In genomic region chr14:75277000-75277795, GRCh38 we compare ENCODE assay signal across 8 cellular contexts. TPM values are rescaled to one million over a fixed set of nuclear protein-coding genes. Genes with fewer than 3 reads are reported as not detected.
DNase-seq lines count a peak whose midpoint lies in the region; ATAC-seq and TF ChIP-seq lines count a peak whose summit lies in the region.

No MANE protein-coding gene starts in this region.

- POLR2A ChIA-PET in CD8-positive, alpha-beta T cell (lab: Charles Lee) = interaction anchor here (1.0 to 1.6 kb wide), 2 partner anchors 29 to 45 kb away, joined by 3 to 5 read pairs; no protein-coding TSS in a partner anchor

- no peak for TF ChIP-seq CTCF in CD8-positive, alpha-beta T cell (IDR thresholded peaks at IDR 0.05)
- TF ChIP-seq CTCF in epithelial cell of proximal tubule (conservative IDR thresholded peaks at IDR 0.05; ENCODE audit: low read depth, low read length) = no peak

- WGBS in mesodermal cell (ENCODE audit: insufficient coverage in 2 of 2), 2 experiments = 0% methylated on average over 69 to 77 of the region's 81 CpGs

- peak overlapping the region; percentile 98 for H3K27ac Mint-ChIP-seq in CD8-positive, alpha-beta T cell

- peaks cover 3% of the 10 kb centered on the region for H3K36me3 ChIP-seq in CD8-positive, alpha-beta T cell (ENCODE audit: insufficient read depth, low read length)
- H3K36me3 ChIP-seq in mesodermal cell (ENCODE audit: control insufficient read depth, insufficient read depth, low read length) (peaks cover 23% of the 10 kb centered on the region), subcutaneous abdominal adipose tissue (ENCODE audit: control insufficient read depth in 5 of 5, insufficient read depth in 5 of 5, low read length in 5 of 5) (peaks cover 3 to 29% (median 28%) of the 10 kb centered on the region in 5 donors)

- peak overlapping the region; percentile 97 for H3K4me3 Mint-ChIP-seq in CD8-positive, alpha-beta T cell

- H3K9ac ChIP-seq in subcutaneous abdominal adipose tissue (ENCODE audit: low read length in 5 of 5) = peak overlapping the region; percentile 74 to 95 (median 86)

- H3K4me1 Mint-ChIP-seq in CD8-positive, alpha-beta T cell (ENCODE audit: low read depth) = peaks cover 48% of the 10 kb centered on the region

- peaks cover 19% of the 10 kb centered on the region for H3K27me3 Mint-ChIP-seq in CD8-positive, alpha-beta T cell (ENCODE audit: low read depth)

- H3K4me1 ChIP-seq in CD8-positive, alpha-beta T cell (ENCODE audit: insufficient read depth, low read length) = peaks cover 55% of the 10 kb centered on the region
- H3K4me1 ChIP-seq in mesodermal cell (ENCODE audit: control insufficient read depth, insufficient read depth, low read length, poor library complexity, severe bottlenecking) = peaks cover 27% of the 10 kb centered on the region
- peaks cover 9 to 72% (median 52%) of the 10 kb centered on the region in 5 donors for H3K4me1 ChIP-seq in subcutaneous abdominal adipose tissue (ENCODE audit: control insufficient read depth in 5 of 5, insufficient read depth in 5 of 5, low read length in 5 of 5)

- CTCF ChIA-PET in CD8-positive, alpha-beta T cell (lab: Charles Lee) = interaction anchor here (0.8 to 1.8 kb wide), 4 partner anchors 10 to 45 kb away, joined by 3 to 4 read pairs (median 4); no protein-coding TSS in a partner anchor

- peak overlapping the region; percentile 90 for H3K27ac ChIP-seq in CD8-positive, alpha-beta T cell (ENCODE audit: low read depth, low read length)
- H3K27ac ChIP-seq in mesodermal cell (ENCODE audit: low read depth, low read length, severe bottlenecking) = peak overlapping the region; percentile 100
- peak overlapping the region; percentile 93 for H3K27ac ChIP-seq in subcutaneous abdominal adipose tissue (ENCODE audit: low read depth, low read length)

- H3K27me3 ChIP-seq in CD8-positive, alpha-beta T cell (ENCODE audit: insufficient read depth, low read length) = peaks cover 10% of the 10 kb centered on the region
- H3K27me3 ChIP-seq in subcutaneous abdominal adipose tissue (ENCODE audit: control insufficient read depth in 5 of 5, insufficient read depth in 4 of 5, low read length in 5 of 5) = peaks cover 0 to 5% (median 0%) of the 10 kb centered on the region in 5 donors

- peaks cover 29% of the 10 kb centered on the region for H3K36me3 Mint-ChIP-seq in CD8-positive, alpha-beta T cell

- DNase-seq in CD8-positive, alpha-beta T cell = peak in 6 of 7 experiments; percentile 51 to 73 (median 66)
- peak; percentile 70 for DNase-seq in NCI-H774 (lab: John Stamatoyannopoulos, UW)
- peak; percentile 77 for DNase-seq in activated T-cell treated with anti-CD3 and anti-CD28 coated beads, Interleukin-2, amount 50 U/mL, for 1 hour
- DNase-seq in epithelial cell of proximal tubule (ENCODE audit: low read depth) = no peak

- intact Hi-C loops in CD8-positive, alpha-beta T cell (cut with DNase I, micrococcal nuclease) = loop anchor here in 1 of 2 experiments (5.0 kb wide), 1 partner anchor 275 kb away; the partner anchor contains the start of gene EIF2B2

- H3K9me3 Mint-ChIP-seq in CD8-positive, alpha-beta T cell = no peaks in the 10 kb centered on the region

- peak; percentile 1 for ATAC-seq in CD8-positive, alpha-beta T cell
- ATAC-seq in HG02981 (IDR thresholded peaks at IDR 0.05; ENCODE audit: unreplicated experiment) = peak; percentile 33
- no peak for ATAC-seq in GM18517 (IDR thresholded peaks at IDR 0.05; ENCODE audit: unreplicated experiment)

- peak overlapping the region; percentile 77 for H3K4me3 ChIP-seq in CD8-positive, alpha-beta T cell (ENCODE audit: low read depth, low read length)
- H3K4me3 ChIP-seq in epithelial cell of proximal tubule (ENCODE audit: low read depth, low read length) = peak overlapping the region; percentile 90
- peak overlapping the region; percentile 92 for H3K4me3 ChIP-seq in mesodermal cell (ENCODE audit: extremely low read depth, insufficient read depth, low read length, poor library complexity, severe bottlenecking)
- H3K4me3 ChIP-seq in subcutaneous abdominal adipose tissue (ENCODE audit: low read depth in 1 of 5, low read length in 5 of 5) = peak overlapping the region; percentile 88 to 99 (median 98)

- H3K9me3 ChIP-seq in CD8-positive, alpha-beta T cell (ENCODE audit: low read length) = no peaks in the 10 kb centered on the region
- no peaks in the 10 kb centered on the region for H3K9me3 ChIP-seq in mesodermal cell (ENCODE audit: control insufficient read depth, low read length)
- H3K9me3 ChIP-seq in subcutaneous abdominal adipose tissue (ENCODE audit: control insufficient read depth in 5 of 5, low read length in 5 of 5) = no peaks in the 10 kb centered on the region

RNA-seq across cellular contexts. Expression of gene FOS, which starts 1.4 kb away (rescaled TPM):
- 1,000 to 10,000 TPM; 1,826 to 1,941 TPM for total RNA-seq in CD8-positive, alpha-beta T cell
- 2.5 and 2.7 TPM in 2 replicates for total RNA-seq in epithelial cell of proximal tubule
- polyA plus RNA-seq in mesodermal cell (2013, experiment 1 of 2) = 20.6 TPM
- 26.8 TPM for polyA plus RNA-seq in mesodermal cell (2013, experiment 2 of 2)

Comparison
In these comparisons a context has a peak if more than half of its experiments do, and no peak if none do; other contexts are left out.
1. RNA of gene FOS, which starts 1.4 kb away (total RNA-seq): 1,826 to 1,941 TPM in CD8-positive, alpha-beta T cell; 2.5 to 2.7 TPM in epithelial cell of proximal tubule; every median in the first group is over 100 times any median in the second.
2. Peak in every context shown above with its lines, with median percentiles within 50 percentile points of each other: H3K27ac ChIP-seq and H3K4me3 ChIP-seq.